Comparison of ENCODE assay signal across 23 cellular contexts in the genomic region with DNA sequence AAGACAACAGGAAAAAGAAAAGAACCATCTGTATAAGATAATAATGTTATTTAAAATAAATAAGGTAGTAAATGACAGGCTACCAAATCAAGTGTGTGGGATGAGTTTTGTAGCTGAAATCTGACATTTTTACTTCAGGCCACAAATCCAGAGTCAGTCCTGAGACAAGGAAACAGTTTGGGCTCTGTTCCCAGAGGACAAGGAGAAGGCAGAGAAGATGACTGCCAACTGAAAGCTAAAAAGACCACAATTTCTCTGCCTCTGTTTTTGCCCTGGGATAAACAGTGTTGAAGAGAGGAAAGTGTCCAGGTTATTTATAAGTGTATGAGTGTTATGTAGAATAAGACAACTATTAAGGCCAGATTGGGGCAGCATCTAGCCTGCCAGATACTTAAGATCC.
A peak's percentile ranks its signal among the peaks of the same experiment; 100 is the strongest.
DNase-seq lines count a peak whose midpoint lies in the region; ATAC-seq, FAIRE-seq and TF ChIP-seq lines count a peak whose summit lies in the region.
"Had no signal": no experiment of that assay in that cellular context is flagged by ENCODE, and none has a peak within 500 bp of the region (broad histone marks: within the 10 kb centered on the region; RNA-seq: fewer than 3 reads in every experiment).

No MANE protein-coding gene starts in this region.

- no peaks in the 10 kb centered on the region for H4K20me1 ChIP-seq in keratinocyte (ENCODE audit: control insufficient read depth, extremely low read depth, insufficient read depth, low read length)

- dilution Hi-C loops in keratinocyte (cut with MboI; ENCODE audit: extremely low pct_ligation_motif_present, low sequenced_read_pairs): no loop called here

- H3K9ac ChIP-seq in keratinocyte (ENCODE audit: control insufficient read depth, extremely low read depth, insufficient read depth, low read length): no peak overlapping the region

- TF ChIP-seq CTCF in keratinocyte (optimal IDR thresholded peaks at IDR 0.05 in 1 of 3, IDR thresholded peaks at IDR 0.05 in 1 of 3, conservative IDR thresholded peaks at IDR 0.05 in 1 of 3; ENCODE audit: extremely low read depth in 1 of 3, insufficient read depth in 2 of 3, low read length in 3 of 3): no peak

- FAIRE-seq in keratinocyte (lab: Jason Lieb, UNC): peak; percentile 48
- FAIRE-seq: GM12878, HTR-8/SVneo had no signal

- ATAC-seq in sciatic nerve: peak; percentile 32
- no peak for ATAC-seq in GM21619 (IDR thresholded peaks at IDR 0.05; ENCODE audit: unreplicated experiment)
- ATAC-seq: activated CD8-positive, alpha-beta memory T cell treated with anti-CD3 and anti-CD28 coated beads, Interleukin-2, amount 10 ng/mL, durations not matched to agents 7 days and 5 days; CD8-positive, alpha-beta T cell; GM12878; PC-3 had no signal

- no peaks in the 10 kb centered on the region for H3K36me3 ChIP-seq in keratinocyte (ENCODE audit: control insufficient read depth in 2 of 2, extremely low read depth in 1 of 2, insufficient read depth in 2 of 2, low read length in 2 of 2)

- peaks cover 18% of the 10 kb centered on the region for H3K4me1 ChIP-seq in keratinocyte (ENCODE audit: control insufficient read depth, extremely low read depth, insufficient read depth, low read length)
- H3K4me1 ChIP-seq: SJCRH30 had no signal

- intact Hi-C loops in sciatic nerve (cut with DNase I): no loop called here

- H3K27me3 ChIP-seq in keratinocyte (ENCODE audit: control insufficient read depth, extremely low read depth, insufficient read depth, low read length): no peaks in the 10 kb centered on the region
- H3K27me3 ChIP-seq: SJCRH30 had no signal

- H3K79me2 ChIP-seq in keratinocyte (ENCODE audit: control insufficient read depth, insufficient read depth, low read length): no peaks in the 10 kb centered on the region

- H3K9me1 ChIP-seq in keratinocyte (ENCODE audit: control insufficient read depth, extremely low read depth, insufficient read depth, low read length): no peaks in the 10 kb centered on the region

- DNase-seq in DMS53 (lab: John Stamatoyannopoulos, UW) (peak; percentile 0), DMS53 treated with DMSO at 0.1 percent for 48 hours (lab: John Stamatoyannopoulos, UW; ENCODE audit: unreplicated experiment) (no peak), cerebellum (ENCODE audit: low spot score) (peak; percentile 7), keratinocyte (ENCODE audit: low read depth, low spot score) (no peak), sciatic nerve (ENCODE audit: low spot score) (no peak), OCI-M2 (lab: John Stamatoyannopoulos, UW; ENCODE audit: unreplicated experiment) (no peak), AG08395 (ENCODE audit: low spot score) (no peak)
- DNase-seq: activated CD4-positive, alpha-beta T cell treated with anti-CD3 and anti-CD28 coated beads, Interleukin-2, amount 10 ng/mL, durations not matched to agents 24 days and 14 days; activated CD8-positive, alpha-beta memory T cell treated with anti-CD3 and anti-CD28 coated beads, Interleukin-2, amount 10 ng/mL, durations not matched to agents 7 days and 5 days; anterior cingulate cortex; CD8-positive, alpha-beta T cell; DMS79; GOT3; NCI-H1092 treated with DMSO at 0.1 percent for 48 hours; NCI-H1930; PC-3; SJCRH30; stimulated activated CD4-positive, alpha-beta T cell treated with anti-CD3 and anti-CD28 coated beads, Interleukin-2, amount 100 ng/mL, for 48 hours; stimulated activated naive CD4-positive, alpha-beta T cell had no signal

- no peak overlapping the region for H2AFZ ChIP-seq in keratinocyte (ENCODE audit: control insufficient read depth, low read length)

- no peaks in the 10 kb centered on the region for H3K9me3 ChIP-seq in keratinocyte (ENCODE audit: control insufficient read depth, low read depth, low read length)
- H3K9me3 ChIP-seq: SJCRH30 had no signal

- H3K4me3 ChIP-seq in keratinocyte (ENCODE audit: control insufficient read depth in 2 of 3, extremely low read depth in 1 of 3, insufficient read depth in 2 of 3, low read depth in 1 of 3, low read length in 3 of 3): no peak overlapping the region
- H3K4me3 ChIP-seq: GM12878, SJCRH30 had no signal

- no peak overlapping the region for H3K27ac ChIP-seq in keratinocyte (ENCODE audit: control insufficient read depth, insufficient read depth, low read length)
- H3K27ac ChIP-seq: 22Rv1, SJCRH30 had no signal

- no peak overlapping the region for H3K4me2 ChIP-seq in keratinocyte (ENCODE audit: control insufficient read depth, extremely low read depth, insufficient read depth, low read depth, low read length)

Comparison
In these comparisons a context has a peak if more than half of its experiments do, and no peak if none do; other contexts are left out.
1. DNase-seq: peak in DMS53 (single experiment) and cerebellum (single experiment); none in DMS53 treated with DMSO at 0.1 percent for 48 hours (single experiment), keratinocyte (single experiment), sciatic nerve (single experiment), OCI-M2 (single experiment) and AG08395 (single experiment).